Comparison of ENCODE assay signal across 8 cellular contexts in genomic region chr4:74794341-74794801, GRCh38. TPM values are rescaled to one million over a fixed set of nuclear protein-coding genes. Genes with fewer than 3 reads are reported as not detected.
DNase-seq lines count a peak whose midpoint lies in the region; ATAC-seq and TF ChIP-seq lines count a peak whose summit lies in the region.

A gene with protein sequence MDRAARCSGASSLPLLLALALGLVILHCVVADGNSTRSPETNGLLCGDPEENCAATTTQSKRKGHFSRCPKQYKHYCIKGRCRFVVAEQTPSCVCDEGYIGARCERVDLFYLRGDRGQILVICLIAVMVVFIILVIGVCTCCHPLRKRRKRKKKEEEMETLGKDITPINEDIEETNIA (minus strand): TSS chr4:74794523. CDS start chr4:74794325, 198 bp downstream.

- H3K36me3 Mint-ChIP-seq in type B pancreatic cell = no peaks in the 10 kb centered on the region

- H3K4me1 Mint-ChIP-seq in type B pancreatic cell (ENCODE audit: unreplicated experiment) = no peaks in the 10 kb centered on the region

- DNase-seq in stimulated activated CD4-positive, alpha-beta T cell treated with anti-CD3 and anti-CD28 coated beads, Interleukin-15, amount 100 ng/mL, for 24 hours = peak; percentile 6
- no peak for DNase-seq in stimulated activated CD4-positive, alpha-beta T cell treated with anti-CD3 and anti-CD28 coated beads, Interleukin-4, amount 100 ng/mL, for 1 hour
- DNase-seq in NCI-H526 (lab: John Stamatoyannopoulos, UW) (peak; percentile 29 to 70), colonic mucosa (peak; percentile 84), left lung (peak; percentile 54 to 80), type B pancreatic cell (ENCODE audit: extremely low spot score, unreplicated experiment) (peak; percentile 65), foreskin melanocyte (no peak)
- no peak for DNase-seq in effector memory CD4-positive, alpha-beta T cell

- H3K9me3 Mint-ChIP-seq in type B pancreatic cell = no peaks in the 10 kb centered on the region

- intact Hi-C loops in colonic mucosa (cut with DNase I) (no loop called here), left lung (cut with DNase I) (no loop called here)

- H3K27me3 ChIP-seq in colonic mucosa = no peaks in the 10 kb centered on the region
- H3K27me3 ChIP-seq in left lung = peaks cover 0 to 48% of the 10 kb centered on the region in 2 donors
- peaks cover 7% of the 10 kb centered on the region for H3K27me3 ChIP-seq in effector memory CD4-positive, alpha-beta T cell (replicated peaks; ENCODE audit: control insufficient read depth, insufficient read depth, low read length, poor library complexity, severe bottlenecking)

- H3K27ac ChIP-seq in colonic mucosa = peak within 1 kb of the TSS; percentile 69
- H3K27ac ChIP-seq in left lung = peak within 1 kb of the TSS; percentile 71
- no peak within 1 kb of the TSS for H3K27ac ChIP-seq in effector memory CD4-positive, alpha-beta T cell (ENCODE audit: insufficient read depth, low read length, poor library complexity, severe bottlenecking)

- H3K9me3 ChIP-seq in colonic mucosa (no peaks in the 10 kb centered on the region), left lung (no peaks in the 10 kb centered on the region)
- no peaks in the 10 kb centered on the region for H3K9me3 ChIP-seq in effector memory CD4-positive, alpha-beta T cell (ENCODE audit: control insufficient read depth, low read length)

- peak within 1 kb of the TSS; percentile 89 for H3K4me3 Mint-ChIP-seq in type B pancreatic cell

- peak; percentile 93 for ATAC-seq in left lung

- peak; percentile 42 for TF ChIP-seq CTCF in colonic mucosa (IDR thresholded peaks at IDR 0.05)
- no peak for TF ChIP-seq CTCF in left lung (IDR thresholded peaks at IDR 0.05)
- peak; percentile 51 for TF ChIP-seq CTCF in type B pancreatic cell (conservative IDR thresholded peaks at IDR 0.05)

- peaks cover 58% of the 10 kb centered on the region for H3K27me3 Mint-ChIP-seq in type B pancreatic cell

- H3K9ac ChIP-seq in colonic mucosa (ENCODE audit: low read depth in 2 of 2, low read length in 2 of 2) = peak within 1 kb of the TSS; percentile 73 to 89

- H3K4me3 ChIP-seq in colonic mucosa (peak within 1 kb of the TSS; percentile 53), left lung (peak within 1 kb of the TSS; percentile 33 to 39)
- no peak within 1 kb of the TSS for H3K4me3 ChIP-seq in effector memory CD4-positive, alpha-beta T cell (ENCODE audit: insufficient read depth, low read depth, low read length, poor library complexity, severe bottlenecking)

- peak within 1 kb of the TSS; percentile 61 for H3K27ac Mint-ChIP-seq in type B pancreatic cell

- H3K4me1 ChIP-seq in colonic mucosa (no peaks in the 10 kb centered on the region), left lung (peaks cover 0 to 9% of the 10 kb centered on the region in 2 donors)
- H3K4me1 ChIP-seq in effector memory CD4-positive, alpha-beta T cell (ENCODE audit: control insufficient read depth, insufficient read depth, low read length, poor library complexity, severe bottlenecking) = peaks cover 3% of the 10 kb centered on the region

- H3K36me3 ChIP-seq in colonic mucosa (no peaks in the 10 kb centered on the region), left lung (no peaks in the 10 kb centered on the region)
- H3K36me3 ChIP-seq in effector memory CD4-positive, alpha-beta T cell (ENCODE audit: control insufficient read depth, insufficient read depth, low read length) = no peaks in the 10 kb centered on the region

RNA-seq across cellular contexts. Expression of the gene that starts here (rescaled TPM):
- 1 to 10 TPM; 3.4 to 6.1 TPM for total RNA-seq in colonic mucosa
- total RNA-seq in left lung = 1 to 10 TPM; 4.4 to 7.3 TPM
- 1.4 and 2.0 TPM in 2 replicates for total RNA-seq in type B pancreatic cell (ENCODE audit: low replicate concordance)

Comparison
In these comparisons a context has a peak if more than half of its experiments do, and no peak if none do; other contexts are left out.
1. DNase-seq: peak in stimulated activated CD4-positive, alpha-beta T cell treated with anti-CD3 and anti-CD28 coated beads, Interleukin-15, amount 100 ng/mL, for 24 hours (single experiment), NCI-H526 (2 of 2), colonic mucosa (single experiment), left lung (2 of 2) and type B pancreatic cell (single experiment); none in stimulated activated CD4-positive, alpha-beta T cell treated with anti-CD3 and anti-CD28 coated beads, Interleukin-4, amount 100 ng/mL, for 1 hour (single experiment), foreskin melanocyte (single experiment) and effector memory CD4-positive, alpha-beta T cell (0 of 3).
2. CTCF ChIP-seq: peak in colonic mucosa (single experiment) and type B pancreatic cell (single experiment); none in left lung (0 of 2).